In genomic region chr16:58651965-58652348, GRCh38 we compare ENCODE assay signal across 24 cellular contexts. TPM values are rescaled to one million over a fixed set of nuclear protein-coding genes. Genes with fewer than 3 reads are reported as not detected.
DNase-seq lines count a peak whose midpoint lies in the region; ATAC-seq, FAIRE-seq and TF ChIP-seq lines count a peak whose summit lies in the region.
"Had no signal": no experiment of that assay in that cellular context is flagged by ENCODE, and none has a peak within 500 bp of the region (broad histone marks: within the 10 kb centered on the region; RNA-seq: fewer than 3 reads in every experiment).

No MANE protein-coding gene starts in this region.

- H3K36me3 ChIP-seq in BLaER1 (no peaks in the 10 kb centered on the region), keratinocyte (ENCODE audit: control insufficient read depth in 2 of 2, extremely low read depth in 1 of 2, insufficient read depth in 2 of 2, low read length in 2 of 2) (no peaks in the 10 kb centered on the region)

- H3K4me3 ChIP-seq in BLaER1 (no peak overlapping the region), epithelial cell of esophagus (ENCODE audit: low read length) (no peak overlapping the region), keratinocyte (ENCODE audit: control insufficient read depth in 2 of 3, extremely low read depth in 1 of 3, insufficient read depth in 2 of 3, low read depth in 1 of 3, low read length in 3 of 3) (no peak overlapping the region)

- H2AFZ ChIP-seq in keratinocyte (ENCODE audit: control insufficient read depth, low read length): no peak overlapping the region

- peaks cover 12% of the 10 kb centered on the region for H3K4me1 ChIP-seq in BLaER1
- H3K4me1 ChIP-seq in keratinocyte (ENCODE audit: control insufficient read depth, extremely low read depth, insufficient read depth, low read length): peaks cover 9% of the 10 kb centered on the region

- H3K9ac ChIP-seq in BLaER1 (no peak overlapping the region), keratinocyte (ENCODE audit: control insufficient read depth, extremely low read depth, insufficient read depth, low read length) (no peak overlapping the region)

- H3K9me3 Mint-ChIP-seq in activated naive CD4-positive, alpha-beta T cell treated with anti-CD3 and anti-CD28 coated beads, Interleukin-2, amount 50 U/mL, for 72 hours: no peaks in the 10 kb centered on the region
- H3K9me3 Mint-ChIP-seq: activated CD4-positive, alpha-beta memory T cell treated with anti-CD3 and anti-CD28 coated beads, Interleukin-2, amount 10 ng/mL, durations not matched to agents 7 days and 5 days; CD4-positive, alpha-beta memory T cell; memory B cell; stimulated activated effector memory CD8-positive, alpha-beta T cell treated with anti-CD3 and anti-CD28 coated beads, Interleukin-12 subunit alpha, Interleukin-12 subunit beta, amount 100 ng/mL, for 72 hours had no signal

- DNase-seq in M059J (ENCODE audit: low read depth) (peak; percentile 86), epithelial cell of esophagus (ENCODE audit: low read depth) (peak; percentile 20), keratinocyte (ENCODE audit: low read depth, low spot score) (no peak), omental fat pad (ENCODE audit: low spot score) (no peak)
- no peak for DNase-seq in activated naive CD4-positive, alpha-beta T cell treated with anti-CD3 and anti-CD28 coated beads, Interleukin-2, amount 50 U/mL, for 72 hours (ENCODE audit: low spot score in 2 of 2)
- DNase-seq: activated CD4-positive, alpha-beta memory T cell treated with anti-CD3 and anti-CD28 coated beads, Interleukin-2, amount 10 ng/mL, durations not matched to agents 7 days and 5 days; activated CD4-positive, CD25-positive, alpha-beta regulatory T cell; amygdala; CD4-positive, alpha-beta memory T cell; cerebellar nuclear complex; DMS153; GF-D8; MM.1S; NCI-H1436; NCI-H510A treated with DMSO at 0.1 percent for 48 hours; stimulated activated CD4-positive, alpha-beta T cell treated with anti-CD3 and anti-CD28 coated beads, Interleukin-2, amount 100 ng/mL, for 24 hours had no signal

- H3K4me2 ChIP-seq in BLaER1 (0 out of 2 replicates have a peak overlapping the region, but pooled peaks have one; percentile 13), keratinocyte (ENCODE audit: control insufficient read depth, extremely low read depth, insufficient read depth, low read depth, low read length) (peak overlapping the region; percentile 38)

- FAIRE-seq in keratinocyte (lab: Jason Lieb, UNC): no peak
- FAIRE-seq: small intestine, urothelium cell line had no signal

- H3K36me3 Mint-ChIP-seq in activated naive CD4-positive, alpha-beta T cell treated with anti-CD3 and anti-CD28 coated beads, Interleukin-2, amount 50 U/mL, for 72 hours: no peaks in the 10 kb centered on the region
- H3K36me3 Mint-ChIP-seq: CD4-positive, alpha-beta memory T cell; memory B cell; stimulated activated effector memory CD8-positive, alpha-beta T cell treated with anti-CD3 and anti-CD28 coated beads, Interleukin-12 subunit alpha, Interleukin-12 subunit beta, amount 100 ng/mL, for 72 hours had no signal

- TF ChIP-seq CTCF in epithelial cell of esophagus (IDR thresholded peaks at IDR 0.05; ENCODE audit: insufficient read depth, low read depth, low read length, missing control alignments) (no peak), keratinocyte (optimal IDR thresholded peaks at IDR 0.05 in 1 of 3, IDR thresholded peaks at IDR 0.05 in 1 of 3, conservative IDR thresholded peaks at IDR 0.05 in 1 of 3; ENCODE audit: extremely low read depth in 1 of 3, insufficient read depth in 2 of 3, low read length in 3 of 3) (no peak), omental fat pad (IDR thresholded peaks at IDR 0.05) (no peak)

- H3K27me3 ChIP-seq in BLaER1 (no peaks in the 10 kb centered on the region), keratinocyte (ENCODE audit: control insufficient read depth, extremely low read depth, insufficient read depth, low read length) (no peaks in the 10 kb centered on the region)

- H4K20me1 ChIP-seq in BLaER1 (no peaks in the 10 kb centered on the region), keratinocyte (ENCODE audit: control insufficient read depth, extremely low read depth, insufficient read depth, low read length) (no peaks in the 10 kb centered on the region)

- H3K27ac Mint-ChIP-seq in activated naive CD4-positive, alpha-beta T cell treated with anti-CD3 and anti-CD28 coated beads, Interleukin-2, amount 50 U/mL, for 72 hours: no peak overlapping the region
- H3K27ac Mint-ChIP-seq: activated CD4-positive, alpha-beta memory T cell treated with anti-CD3 and anti-CD28 coated beads, Interleukin-2, amount 10 ng/mL, durations not matched to agents 7 days and 5 days; CD4-positive, alpha-beta memory T cell; memory B cell; stimulated activated effector memory CD8-positive, alpha-beta T cell treated with anti-CD3 and anti-CD28 coated beads, Interleukin-12 subunit alpha, Interleukin-12 subunit beta, amount 100 ng/mL, for 72 hours had no signal

- dilution Hi-C loops in keratinocyte (cut with MboI; ENCODE audit: extremely low pct_ligation_motif_present, low sequenced_read_pairs): no loop called here

- no peaks in the 10 kb centered on the region for H3K9me1 ChIP-seq in keratinocyte (ENCODE audit: control insufficient read depth, extremely low read depth, insufficient read depth, low read length)

- H3K27ac ChIP-seq in BLaER1 (no peak overlapping the region), keratinocyte (ENCODE audit: control insufficient read depth, insufficient read depth, low read length) (no peak overlapping the region)
- H3K27ac ChIP-seq: HL-60 had no signal

- H3K9me3 ChIP-seq in BLaER1 (no peaks in the 10 kb centered on the region), keratinocyte (ENCODE audit: control insufficient read depth, low read depth, low read length) (no peaks in the 10 kb centered on the region)

- ATAC-seq in GM19351 (IDR thresholded peaks at IDR 0.05; ENCODE audit: unreplicated experiment) (no peak), omental fat pad (ENCODE audit: low FRiP score) (no peak), HG02610 (IDR thresholded peaks at IDR 0.05; ENCODE audit: unreplicated experiment) (no peak)
- no peak for ATAC-seq in activated naive CD4-positive, alpha-beta T cell treated with anti-CD3 and anti-CD28 coated beads, Interleukin-2, amount 50 U/mL, for 72 hours
- ATAC-seq: stimulated activated effector memory CD8-positive, alpha-beta T cell treated with anti-CD3 and anti-CD28 coated beads, Interleukin-12 subunit alpha, Interleukin-12 subunit beta, amount 100 ng/mL, for 72 hours had no signal

- no peaks in the 10 kb centered on the region for H3K79me2 ChIP-seq in keratinocyte (ENCODE audit: control insufficient read depth, insufficient read depth, low read length)

RNA-seq across cellular contexts. Expression of gene CNOT1, which starts 22.3 kb away (rescaled TPM):
- 68.8 and 122 TPM in 2 replicates for total RNA-seq in M059J (2014; rRNA removed; shearing (Covaris generic))
- 135 to 196 TPM (median 163 TPM) in 3 replicates for polyA plus RNA-seq in keratinocyte
- polyA plus RNA-seq in keratinocyte (2011; ENCODE audit: low read depth): 62.4 TPM
- 93.7 and 135 TPM in 2 replicates for polyA plus RNA-seq in keratinocyte (2011; cell fraction: cytosol; rRNA removed)
- polyA plus RNA-seq in keratinocyte (2011; cell fraction: nucleus; rRNA removed): 204 and 228 TPM in 2 replicates
- 80.2 and 95.9 TPM in 2 replicates for polyA plus RNA-seq in keratinocyte (2012; ENCODE audit: low replicate concordance)
- 300 to 783 TPM (median 545 TPM) in 3 replicates for polyA minus RNA-seq in keratinocyte
- polyA minus RNA-seq in keratinocyte (2011; cell fraction: cytosol; rRNA and poly(A)+ RNA removed): 201 TPM
- 362 and 561 TPM in 2 replicates for polyA minus RNA-seq in keratinocyte (2011; cell fraction: nucleus; rRNA and poly(A)+ RNA removed)
- total RNA-seq in activated naive CD4-positive, alpha-beta T cell treated with anti-CD3 and anti-CD28 coated beads, Interleukin-2, amount 50 U/mL, for 72 hours: 100 to 1,000 TPM; 300 to 360 TPM
- total RNA-seq in omental fat pad: 100 to 1,000 TPM in 2 of 4 donors, 10 to 100 TPM in 2; 85.4 to 132 (median 103) TPM

RNA-seq across cellular contexts. Expression of gene SLC38A7, which starts 32.6 kb away (rescaled TPM):
- 12.9 and 14.8 TPM in 2 replicates for total RNA-seq in M059J (2014; rRNA removed; shearing (Covaris generic))
- 11.2 to 18.9 TPM (median 18.2 TPM) in 3 replicates for polyA plus RNA-seq in keratinocyte
- polyA plus RNA-seq in keratinocyte (2011; ENCODE audit: low read depth): 3.2 TPM
- polyA plus RNA-seq in keratinocyte (2011; cell fraction: cytosol; rRNA removed): 9.1 and 9.4 TPM in 2 replicates
- polyA plus RNA-seq in keratinocyte (2011; cell fraction: nucleus; rRNA removed): 44.7 and 54.0 TPM in 2 replicates
- 7.3 and 16.0 TPM in 2 replicates for polyA plus RNA-seq in keratinocyte (2012; ENCODE audit: low replicate concordance)
- 33.2 to 44.3 TPM (median 35.5 TPM) in 3 replicates for polyA minus RNA-seq in keratinocyte
- polyA minus RNA-seq in keratinocyte (2011; cell fraction: cytosol; rRNA and poly(A)+ RNA removed): 40.7 TPM
- 47.4 and 49.0 TPM in 2 replicates for polyA minus RNA-seq in keratinocyte (2011; cell fraction: nucleus; rRNA and poly(A)+ RNA removed)
- 1 to 10 TPM; 5.8 to 6.7 TPM for total RNA-seq in activated naive CD4-positive, alpha-beta T cell treated with anti-CD3 and anti-CD28 coated beads, Interleukin-2, amount 50 U/mL, for 72 hours
- total RNA-seq in omental fat pad: 10 to 100 TPM in 3 of 4 donors, 1 to 10 TPM in 1; 8.0 to 22.9 (median 17.8) TPM

Comparison
In these comparisons a context has a peak if more than half of its experiments do, and no peak if none do; other contexts are left out.
1. DNase-seq: peak in M059J (single experiment) and epithelial cell of esophagus (single experiment); none in keratinocyte (single experiment), activated naive CD4-positive, alpha-beta T cell treated with anti-CD3 and anti-CD28 coated beads, Interleukin-2, amount 50 U/mL, for 72 hours (0 of 2) and omental fat pad (single experiment).